ENCODE assay signal across 1 cellular context in genomic region chr19:4991538-4991937, GRCh38.
TF ChIP-seq lines count a peak whose summit lies in the region.

No MANE protein-coding gene starts in this region.

TF ChIP-seq in SK-N-SH, 30 proteins besides CTCF, POLR2A, EP300 and RAD21 (continued from another document):
- TF ChIP-seq, protein P1, sequence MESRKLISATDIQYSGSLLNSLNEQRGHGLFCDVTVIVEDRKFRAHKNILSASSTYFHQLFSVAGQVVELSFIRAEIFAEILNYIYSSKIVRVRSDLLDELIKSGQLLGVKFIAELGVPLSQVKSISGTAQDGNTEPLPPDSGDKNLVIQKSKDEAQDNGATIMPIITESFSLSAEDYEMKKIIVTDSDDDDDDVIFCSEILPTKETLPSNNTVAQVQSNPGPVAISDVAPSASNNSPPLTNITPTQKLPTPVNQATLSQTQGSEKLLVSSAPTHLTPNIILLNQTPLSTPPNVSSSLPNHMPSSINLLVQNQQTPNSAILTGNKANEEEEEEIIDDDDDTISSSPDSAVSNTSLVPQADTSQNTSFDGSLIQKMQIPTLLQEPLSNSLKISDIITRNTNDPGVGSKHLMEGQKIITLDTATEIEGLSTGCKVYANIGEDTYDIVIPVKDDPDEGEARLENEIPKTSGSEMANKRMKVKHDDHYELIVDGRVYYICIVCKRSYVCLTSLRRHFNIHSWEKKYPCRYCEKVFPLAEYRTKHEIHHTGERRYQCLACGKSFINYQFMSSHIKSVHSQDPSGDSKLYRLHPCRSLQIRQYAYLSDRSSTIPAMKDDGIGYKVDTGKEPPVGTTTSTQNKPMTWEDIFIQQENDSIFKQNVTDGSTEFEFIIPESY (IDR thresholded peaks at IDR 0.05; ENCODE audit: borderline replicate concordance, low read depth), result no peak
- no peak for TF ChIP-seq FOXJ3 (CRISPR knock-in tag; IDR thresholded peaks at IDR 0.05)
- TF ChIP-seq JUND (IDR thresholded peaks at IDR 0.05), result no peak
- TF ChIP-seq TCF12 (IDR thresholded peaks at IDR 0.05), result no peak
- no peak for TF ChIP-seq CHD2 (IDR thresholded peaks at IDR 0.05; ENCODE audit: low read length, partially characterized antibody)
- TF ChIP-seq GABPA (IDR thresholded peaks at IDR 0.05; ENCODE audit: low read depth), result no peak
- TF ChIP-seq, protein P2, sequence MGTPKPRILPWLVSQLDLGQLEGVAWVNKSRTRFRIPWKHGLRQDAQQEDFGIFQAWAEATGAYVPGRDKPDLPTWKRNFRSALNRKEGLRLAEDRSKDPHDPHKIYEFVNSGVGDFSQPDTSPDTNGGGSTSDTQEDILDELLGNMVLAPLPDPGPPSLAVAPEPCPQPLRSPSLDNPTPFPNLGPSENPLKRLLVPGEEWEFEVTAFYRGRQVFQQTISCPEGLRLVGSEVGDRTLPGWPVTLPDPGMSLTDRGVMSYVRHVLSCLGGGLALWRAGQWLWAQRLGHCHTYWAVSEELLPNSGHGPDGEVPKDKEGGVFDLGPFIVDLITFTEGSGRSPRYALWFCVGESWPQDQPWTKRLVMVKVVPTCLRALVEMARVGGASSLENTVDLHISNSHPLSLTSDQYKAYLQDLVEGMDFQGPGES (IDR thresholded peaks at IDR 0.05; ENCODE audit: low read depth, low read length), result no peak
- TF ChIP-seq USF2 (IDR thresholded peaks at IDR 0.05; ENCODE audit: borderline replicate concordance, low read depth, low read length), result no peak
TF ChIP-seq in SK-N-SH: peak in this region for 0.
